In genomic region chr15:65991721-65992472, GRCh38 we compare ENCODE assay signal across 15 cellular contexts.
DNase-seq lines count a peak whose midpoint lies in the region; ATAC-seq and TF ChIP-seq lines count a peak whose summit lies in the region.
"Had no signal": no experiment of that assay in that cellular context is flagged by ENCODE, and none has a peak within 500 bp of the region (broad histone marks: within the 10 kb centered on the region; RNA-seq: fewer than 3 reads in every experiment).

No MANE protein-coding gene starts in this region.

- TF ChIP-seq CTCF in SK-N-SH (IDR thresholded peaks at IDR 0.05) = no peak

- H3K36me3 ChIP-seq in SK-N-SH (replicated peaks in 1 of 2; ENCODE audit: control insufficient read depth in 1 of 2, insufficient read depth in 2 of 2, low read length in 1 of 2) = no peaks in the 10 kb centered on the region
- H3K36me3 ChIP-seq: BLaER1, HAP-1 had no signal

- no peak for TF ChIP-seq RAD21 in SK-N-SH (IDR thresholded peaks at IDR 0.05; ENCODE audit: low read length)

- H3K9me2 ChIP-seq in SK-N-SH = no peaks in the 10 kb centered on the region

- H3K4me3 ChIP-seq in SK-N-SH (ENCODE audit: low read depth in 2 of 2, low read length in 1 of 2) = no peak overlapping the region
- H3K4me3 ChIP-seq: A549, BLaER1, HAP-1 had no signal

- CTCF ChIA-PET in SK-N-SH (lab: Yijun Ruan, JAX) = interaction anchor here (0.7 to 2.6 kb wide), 3 partner anchors 9 to 673 kb away, joined by 3 to 13 read pairs (median 4); no protein-coding TSS in a partner anchor

- H3K79me2 ChIP-seq in SK-N-SH (ENCODE audit: insufficient read depth) = no peaks in the 10 kb centered on the region

- peak; percentile 31 for DNase-seq in SK-N-SH
- DNase-seq in NCI-H1105 treated with DMSO at 0.1 percent for 48 hours (lab: John Stamatoyannopoulos, UW) = peak; percentile 39
- peak; percentile 35 for DNase-seq in cerebellar cortex (ENCODE audit: low spot score)
- DNase-seq in left lobe of liver (ENCODE audit: low spot score) = no peak
- no peak for DNase-seq in NCI-H748 (lab: John Stamatoyannopoulos, UW; ENCODE audit: unreplicated experiment)
- DNase-seq: AML-193; Caco-2; CD8-positive, alpha-beta memory T cell; GOT3 had no signal

- POLR2A ChIA-PET in SK-N-SH (lab: Yijun Ruan, JAX) = no interaction called here

- H3K9me3 ChIP-seq in SK-N-SH = no peaks in the 10 kb centered on the region
- H3K9me3 ChIP-seq: A549, BLaER1, Caco-2, HAP-1 had no signal

- no peak overlapping the region for H3K4me2 ChIP-seq in SK-N-SH
- H3K4me2 ChIP-seq: A549, BLaER1 had no signal

- 44% methylated on average over 9 of the region's 10 CpGs for WGBS in SK-N-SH (ENCODE audit: low lambda C conversion rate)

- no peak for TF ChIP-seq EP300 in SK-N-SH (IDR thresholded peaks at IDR 0.05; ENCODE audit: borderline replicate concordance in 1 of 2, low read depth in 1 of 2, low read length in 1 of 2)

- H3K4me1 ChIP-seq in SK-N-SH (ENCODE audit: control insufficient read depth in 1 of 2, insufficient read depth in 2 of 2, low read depth in 1 of 2, low read length in 1 of 2) = peaks cover 0 to 30% of the 10 kb centered on the region in 2 experiments; a peak in 1 of 4 replicates
- H3K4me1 ChIP-seq: A549, BLaER1, Caco-2, HAP-1 had no signal

- no peaks in the 10 kb centered on the region for H4K20me1 ChIP-seq in SK-N-SH (ENCODE audit: insufficient read depth)
- H4K20me1 ChIP-seq: BLaER1 had no signal

- H2AFZ ChIP-seq in SK-N-SH (ENCODE audit: low read depth) = no peak overlapping the region

- H3K9ac ChIP-seq in SK-N-SH = no peak overlapping the region
- H3K9ac ChIP-seq: BLaER1 had no signal

- H3F3A ChIP-seq in SK-N-SH (replicated peaks; ENCODE audit: insufficient read depth) = no peaks in the 10 kb centered on the region

- H3K27me3 ChIP-seq in SK-N-SH (ENCODE audit: insufficient read depth) = peaks cover 22% of the 10 kb centered on the region; the same call in 1 of the 2 replicates
- H3K27me3 ChIP-seq: BLaER1 had no signal

- no peak for ATAC-seq in SK-N-SH treated with all-trans-retinoic acid at 6 μM for 48 hours
- ATAC-seq in left lobe of liver = no peak
- no peak for ATAC-seq in HG03095 (IDR thresholded peaks at IDR 0.05; ENCODE audit: unreplicated experiment)
- ATAC-seq: A549, HepG2 had no signal

- H3K27ac ChIP-seq in SK-N-SH (ENCODE audit: low read depth in 2 of 2, low read length in 1 of 2) = no peak overlapping the region
- H3K27ac ChIP-seq: A549, BLaER1 had no signal

TF ChIP-seq in SK-N-SH, 30 proteins besides CTCF, POLR2A, EP300 and RAD21:
- TF ChIP-seq, protein P1, sequence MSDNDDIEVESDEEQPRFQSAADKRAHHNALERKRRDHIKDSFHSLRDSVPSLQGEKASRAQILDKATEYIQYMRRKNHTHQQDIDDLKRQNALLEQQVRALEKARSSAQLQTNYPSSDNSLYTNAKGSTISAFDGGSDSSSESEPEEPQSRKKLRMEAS (IDR thresholded peaks at IDR 0.05; ENCODE audit: low read depth) = no peak
- TF ChIP-seq POLR2AphosphoS5 (IDR thresholded peaks at IDR 0.05; ENCODE audit: low read depth, low read length) = no peak
- peak; percentile 28; the same call in 1 of the 2 replicates for TF ChIP-seq GATA2 (CRISPR knock-in tag; IDR thresholded peaks at IDR 0.05)

TF ChIP-seq in SK-N-SH treated with all-trans-retinoic acid at 6 μM for 48 hours, 23 proteins besides CTCF, POLR2A, EP300 and RAD21:
- no peak for TF ChIP-seq ZC3H10 (CRISPR knock-in tag; IDR thresholded peaks at IDR 0.05)
- TF ChIP-seq ZNF565 (CRISPR knock-in tag; conservative IDR thresholded peaks at IDR 0.05; ENCODE audit: low read depth) = no peak
- no peak for TF ChIP-seq ZNF70 (CRISPR knock-in tag; IDR thresholded peaks at IDR 0.05)
- TF ChIP-seq, protein P2, sequence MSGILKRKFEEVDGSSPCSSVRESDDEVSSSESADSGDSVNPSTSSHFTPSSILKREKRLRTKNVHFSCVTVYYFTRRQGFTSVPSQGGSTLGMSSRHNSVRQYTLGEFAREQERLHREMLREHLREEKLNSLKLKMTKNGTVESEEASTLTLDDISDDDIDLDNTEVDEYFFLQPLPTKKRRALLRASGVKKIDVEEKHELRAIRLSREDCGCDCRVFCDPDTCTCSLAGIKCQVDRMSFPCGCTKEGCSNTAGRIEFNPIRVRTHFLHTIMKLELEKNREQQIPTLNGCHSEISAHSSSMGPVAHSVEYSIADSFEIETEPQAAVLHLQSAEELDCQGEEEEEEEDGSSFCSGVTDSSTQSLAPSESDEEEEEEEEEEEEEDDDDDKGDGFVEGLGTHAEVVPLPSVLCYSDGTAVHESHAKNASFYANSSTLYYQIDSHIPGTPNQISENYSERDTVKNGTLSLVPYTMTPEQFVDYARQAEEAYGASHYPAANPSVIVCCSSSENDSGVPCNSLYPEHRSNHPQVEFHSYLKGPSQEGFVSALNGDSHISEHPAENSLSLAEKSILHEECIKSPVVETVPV (CRISPR knock-in tag; IDR thresholded peaks at IDR 0.05) = no peak
- no peak for TF ChIP-seq TCF4 (CRISPR knock-in tag; IDR thresholded peaks at IDR 0.05; ENCODE audit: borderline replicate concordance)
- TF ChIP-seq ZNF8 (CRISPR knock-in tag; IDR thresholded peaks at IDR 0.05) = no peak
- TF ChIP-seq, protein P3, sequence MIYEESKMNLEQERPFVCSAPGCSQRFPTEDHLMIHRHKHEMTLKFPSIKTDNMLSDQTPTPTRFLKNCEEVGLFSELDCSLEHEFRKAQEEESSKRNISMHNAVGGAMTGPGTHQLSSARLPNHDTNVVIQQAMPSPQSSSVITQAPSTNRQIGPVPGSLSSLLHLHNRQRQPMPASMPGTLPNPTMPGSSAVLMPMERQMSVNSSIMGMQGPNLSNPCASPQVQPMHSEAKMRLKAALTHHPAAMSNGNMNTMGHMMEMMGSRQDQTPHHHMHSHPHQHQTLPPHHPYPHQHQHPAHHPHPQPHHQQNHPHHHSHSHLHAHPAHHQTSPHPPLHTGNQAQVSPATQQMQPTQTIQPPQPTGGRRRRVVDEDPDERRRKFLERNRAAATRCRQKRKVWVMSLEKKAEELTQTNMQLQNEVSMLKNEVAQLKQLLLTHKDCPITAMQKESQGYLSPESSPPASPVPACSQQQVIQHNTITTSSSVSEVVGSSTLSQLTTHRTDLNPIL (CRISPR knock-in tag; IDR thresholded peaks at IDR 0.05; ENCODE audit: low read depth) = no peak
- TF ChIP-seq, protein P4, sequence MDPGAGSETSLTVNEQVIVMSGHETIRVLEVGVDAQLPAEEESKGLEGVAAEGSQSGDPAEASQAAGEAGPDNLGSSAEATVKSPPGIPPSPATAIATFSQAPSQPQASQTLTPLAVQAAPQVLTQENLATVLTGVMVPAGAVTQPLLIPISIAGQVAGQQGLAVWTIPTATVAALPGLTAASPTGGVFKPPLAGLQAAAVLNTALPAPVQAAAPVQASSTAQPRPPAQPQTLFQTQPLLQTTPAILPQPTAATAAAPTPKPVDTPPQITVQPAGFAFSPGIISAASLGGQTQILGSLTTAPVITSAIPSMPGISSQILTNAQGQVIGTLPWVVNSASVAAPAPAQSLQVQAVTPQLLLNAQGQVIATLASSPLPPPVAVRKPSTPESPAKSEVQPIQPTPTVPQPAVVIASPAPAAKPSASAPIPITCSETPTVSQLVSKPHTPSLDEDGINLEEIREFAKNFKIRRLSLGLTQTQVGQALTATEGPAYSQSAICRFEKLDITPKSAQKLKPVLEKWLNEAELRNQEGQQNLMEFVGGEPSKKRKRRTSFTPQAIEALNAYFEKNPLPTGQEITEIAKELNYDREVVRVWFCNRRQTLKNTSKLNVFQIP (CRISPR knock-in tag; IDR thresholded peaks at IDR 0.05; ENCODE audit: borderline replicate concordance, low read depth) = no peak

Comparison
In these comparisons a context has a peak if more than half of its experiments do, and no peak if none do; other contexts are left out.
1. DNase-seq: peak in SK-N-SH (single experiment), NCI-H1105 treated with DMSO at 0.1 percent for 48 hours (single experiment) and cerebellar cortex (single experiment); none in left lobe of liver (single experiment) and NCI-H748 (single experiment).